In the genomic region with DNA sequence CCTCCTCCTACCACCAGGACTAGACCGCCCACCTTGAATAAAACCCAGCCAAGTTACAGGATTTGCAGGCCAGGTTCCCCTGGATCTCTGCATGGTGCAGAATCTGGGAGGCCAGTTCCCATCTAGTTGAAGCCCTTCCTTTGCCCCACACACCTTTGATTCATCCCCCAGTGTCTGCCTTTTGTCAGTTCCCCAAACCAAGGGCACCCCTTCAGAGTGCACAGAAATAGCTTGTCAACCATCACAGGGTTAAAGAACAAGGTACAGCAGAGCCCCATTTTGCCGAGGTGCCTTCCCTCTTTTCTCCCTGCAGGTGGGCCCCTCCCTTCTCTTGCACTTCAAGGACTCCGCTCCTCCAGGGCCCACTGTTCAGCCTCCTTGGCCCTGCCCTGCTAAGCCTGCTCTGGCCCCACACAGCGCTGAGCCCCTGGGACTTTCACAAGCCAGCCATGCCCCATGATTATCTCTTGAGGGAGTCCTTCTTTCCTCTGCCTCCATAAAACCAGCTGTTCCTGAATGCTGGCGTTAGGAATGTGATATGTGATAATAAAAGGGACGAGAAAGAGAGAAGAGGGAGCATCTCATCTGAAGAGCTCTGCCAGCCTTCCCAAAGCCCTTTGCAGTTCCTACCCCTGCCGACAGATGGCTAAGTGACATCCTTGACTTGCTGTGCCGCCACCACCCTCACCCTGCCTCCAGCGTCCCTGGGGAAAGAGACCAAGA, we compare ENCODE assay signal across 8 cellular contexts.
DNase-seq lines count a peak whose midpoint lies in the region; ATAC-seq and TF ChIP-seq lines count a peak whose summit lies in the region.

No MANE protein-coding gene starts in this region.

- H3K36me3 ChIP-seq in mammary epithelial cell (ENCODE audit: insufficient read depth, low read length), result no peaks in the 10 kb centered on the region

- intact Hi-C loops in mammary epithelial cell (cut with micrococcal nuclease), result no loop called here

- no peaks in the 10 kb centered on the region for H4K20me1 ChIP-seq in mammary epithelial cell (ENCODE audit: insufficient read depth, low read length)

- no peak overlapping the region for H3K27ac Mint-ChIP-seq in T-helper 2 cell treated with Interferon-gamma antibody and Interleukin-4, amounts not matched to agents 5 μg/mL and 100 μg/mL, for 36 hours
- H3K27ac Mint-ChIP-seq in nephron progenitor cell, result no peak overlapping the region

- H3K4me3 Mint-ChIP-seq in T-helper 2 cell treated with Interferon-gamma antibody and Interleukin-4, amounts not matched to agents 5 μg/mL and 100 μg/mL, for 36 hours, result no peak overlapping the region
- no peak overlapping the region for H3K4me3 Mint-ChIP-seq in nephron progenitor cell

- H3K79me2 ChIP-seq in mammary epithelial cell (ENCODE audit: insufficient read depth, low read length), result no peaks in the 10 kb centered on the region

- dilution Hi-C loops in mammary epithelial cell (cut with HindIII; ENCODE audit: low sequenced_read_pairs), result no loop called here

- no peaks in the 10 kb centered on the region for H3K27me3 ChIP-seq in mammary epithelial cell (ENCODE audit: insufficient read depth, low read length)

- BruUV-seq in mammary epithelial cell (replicated peaks; lab: Mats Ljungman, UMichigan), result no TSS peak

- H3K4me1 Mint-ChIP-seq in T-helper 2 cell treated with Interferon-gamma antibody and Interleukin-4, amounts not matched to agents 5 μg/mL and 100 μg/mL, for 36 hours (ENCODE audit: low read depth), result peaks cover 2% of the 10 kb centered on the region
- peaks cover 67% of the 10 kb centered on the region for H3K4me1 Mint-ChIP-seq in nephron progenitor cell

- H3K4me3 ChIP-seq in mammary epithelial cell (replicated peaks in 1 of 3; ENCODE audit: insufficient read depth in 1 of 3, low read depth in 2 of 3, low read length in 3 of 3), result no peak overlapping the region

- peaks cover 6% of the 10 kb centered on the region for H3K27me3 Mint-ChIP-seq in T-helper 2 cell treated with Interferon-gamma antibody and Interleukin-4, amounts not matched to agents 5 μg/mL and 100 μg/mL, for 36 hours (ENCODE audit: low read depth)
- peaks cover 23% of the 10 kb centered on the region for H3K27me3 Mint-ChIP-seq in nephron progenitor cell (ENCODE audit: low read depth, poor library complexity)

- H3K9me3 ChIP-seq in mammary epithelial cell (replicated peaks; ENCODE audit: insufficient read depth, low read length), result no peaks in the 10 kb centered on the region

- DNase-seq in T-helper 2 cell (peak in 3 of 5 experiments; percentile 7 to 26 (median 21)), OCI-M1 (lab: John Stamatoyannopoulos, UW) (peak; percentile 69), mammary epithelial cell (no peak), nephron progenitor cell (peak; percentile 44), NCI-H345 (lab: John Stamatoyannopoulos, UW) (no peak), hepatic stellate cell (ENCODE audit: low spot score) (no peak)
- DNase-seq in T-helper 2 cell treated with Interferon-gamma antibody and Interleukin-4, amounts not matched to agents 5 μg/mL and 100 μg/mL, for 36 hours (ENCODE audit: low spot score), result no peak

- no peak for ATAC-seq in GM21526 (IDR thresholded peaks at IDR 0.05; ENCODE audit: low FRiP score, unreplicated experiment)

- no peak overlapping the region for H3K4me2 ChIP-seq in mammary epithelial cell (ENCODE audit: insufficient read depth, low read depth, low read length)

- no peaks in the 10 kb centered on the region for H3K36me3 Mint-ChIP-seq in T-helper 2 cell treated with Interferon-gamma antibody and Interleukin-4, amounts not matched to agents 5 μg/mL and 100 μg/mL, for 36 hours (ENCODE audit: low read depth)
- no peaks in the 10 kb centered on the region for H3K36me3 Mint-ChIP-seq in nephron progenitor cell (ENCODE audit: low read depth)

- in situ Hi-C loops in mammary epithelial cell (cut with MboI; ENCODE audit: low sequenced_read_pairs in 2 of 2), result loop anchor here in 1 of 2 donors (25.0 kb wide), 1 partner anchor 1244 kb away; no protein-coding TSS in a partner anchor

- TF ChIP-seq CTCF in mammary epithelial cell (conservative IDR thresholded peaks at IDR 0.05 in 1 of 2, IDR thresholded peaks at IDR 0.05 in 1 of 2; ENCODE audit: extremely low read depth in 1 of 2, insufficient read depth in 1 of 2, low read depth in 1 of 2, low read length in 2 of 2) (no peak), nephron progenitor cell (IDR thresholded peaks at IDR 0.05) (peak; percentile 62)

- no peak overlapping the region for H3K9ac ChIP-seq in mammary epithelial cell (ENCODE audit: insufficient read depth, low read length)

- H2AFZ ChIP-seq in mammary epithelial cell (ENCODE audit: low read depth, low read length), result peak overlapping the region; percentile 47

- H3K9me3 Mint-ChIP-seq in T-helper 2 cell treated with Interferon-gamma antibody and Interleukin-4, amounts not matched to agents 5 μg/mL and 100 μg/mL, for 36 hours, result no peaks in the 10 kb centered on the region
- H3K9me3 Mint-ChIP-seq in nephron progenitor cell, result no peaks in the 10 kb centered on the region

- CTCF ChIA-PET in mammary epithelial cell (lab: Charles Lee; ENCODE audit: low non-redundant PET), result no interaction called here

- H3K4me1 ChIP-seq in mammary epithelial cell (ENCODE audit: insufficient read depth, low read length), result peaks cover 22% of the 10 kb centered on the region

- 81% methylated on average over 8 of the region's 9 CpGs for WGBS in mammary epithelial cell (ENCODE audit: low coverage, missing lambda C conversion rate)

- H3K27ac ChIP-seq in mammary epithelial cell (ENCODE audit: insufficient read depth, low read depth, low read length), result no peak overlapping the region

Comparison
In these comparisons a context has a peak if more than half of its experiments do, and no peak if none do; other contexts are left out.
1. DNase-seq: peak in T-helper 2 cell (3 of 5), OCI-M1 (single experiment) and nephron progenitor cell (single experiment); none in T-helper 2 cell treated with Interferon-gamma antibody and Interleukin-4, amounts not matched to agents 5 μg/mL and 100 μg/mL, for 36 hours (single experiment), mammary epithelial cell (single experiment), NCI-H345 (single experiment) and hepatic stellate cell (single experiment).